In genomic region chr21:28385845-28386244, GRCh38 we compare ENCODE assay signal across 25 cellular contexts.
"Had no signal": no experiment of that assay in that cellular context is flagged by ENCODE, and none has a peak within 500 bp of the region (broad histone marks: within the 10 kb centered on the region; RNA-seq: fewer than 3 reads in every experiment).

No MANE protein-coding gene starts in this region.

- H3K27me3 ChIP-seq: stomach, suprapubic skin, testis, thyroid gland, tibial artery, transverse colon, upper lobe of left lung, upper lobe of right lung, uterus, vagina had no signal

- H3K9me3 ChIP-seq: stomach, suprapubic skin, testis, thoracic aorta, thyroid gland, tibial artery, transverse colon, upper lobe of left lung, upper lobe of right lung, uterus, vagina had no signal

- DNase-seq: stimulated activated CD4-positive, alpha-beta T cell treated with anti-CD3 and anti-CD28 coated beads, Interleukin-2, amount 100 ng/mL, for 48 hours; stimulated activated CD4-positive, alpha-beta T cell treated with anti-CD3 and anti-CD28 coated beads, Interleukin-4, amount 100 ng/mL, for 1 hour; stimulated activated CD4-positive, alpha-beta T cell treated with anti-CD3 and anti-CD28 coated beads, Interleukin-4, amount 100 ng/mL, for 24 hours; stimulated activated CD4-positive, alpha-beta T cell treated with anti-CD3 and anti-CD28 coated beads, Interleukin-4, amount 100 ng/mL, for 4 hours; stimulated activated CD8-positive, alpha-beta memory T cell treated with anti-CD3 and anti-CD28 coated beads, Interleukin-4, amount 100 ng/mL, for 48 hours; stimulated activated naive B cell treated with anti-CD40 and anti-IgM and Interleukin-4, amounts not matched to agents 10 μg/mL and 1 μg/mL and 100 μg/mL, for 72 hours; stimulated activated naive CD4-positive, alpha-beta T cell; stimulated activated naive CD4-positive, alpha-beta T cell treated with Interleukin-2 at 50 U/mL for 16 hours; stimulated activated naive CD8-positive, alpha-beta T cell treated with anti-CD3 and anti-CD28 coated beads, Interleukin-15, amount 100 ng/mL, for 72 hours; stimulated activated naive CD8-positive, alpha-beta T cell treated with anti-CD3 and anti-CD28 coated beads, Interleukin-15, Interleukin-2, amounts not matched to agents 100 U/mL and 50 U/mL, for 24 hours; stomach; substantia nigra; testis; thyroid gland; tibial artery; transverse colon; trophoblast cell; upper lobe of left lung; upper lobe of right lung; uterus had no signal

- H3K36me3 ChIP-seq: stomach, suprapubic skin, thoracic aorta, thyroid gland, tibial artery, transverse colon, upper lobe of left lung, upper lobe of right lung, uterus, vagina had no signal

- H3K4me3 ChIP-seq: stomach, suprapubic skin, testis, thoracic aorta, thyroid gland, tibial artery, transverse colon, upper lobe of left lung, upper lobe of right lung, uterus, vagina had no signal

- H3K4me1 ChIP-seq: stomach, suprapubic skin, testis, thyroid gland, tibial artery, transverse colon, upper lobe of left lung, upper lobe of right lung, uterus, vagina had no signal

- ATAC-seq: stimulated activated effector memory CD8-positive, alpha-beta T cell treated with anti-CD3 and anti-CD28 coated beads, Interleukin-12 subunit alpha, Interleukin-12 subunit beta, amount 100 ng/mL, for 72 hours; stimulated activated memory B cell treated with anti-CD40 and anti-IgM and Interleukin-4, amounts not matched to agents 10 μg/mL and 1 μg/mL and 100 μg/mL, for 72 hours; stimulated activated naive B cell treated with anti-CD40 and anti-IgM and Interleukin-4, amounts not matched to agents 10 μg/mL and 1 μg/mL and 100 μg/mL, for 72 hours; stimulated activated naive CD8-positive, alpha-beta T cell treated with anti-CD3 and anti-CD28 coated beads, Interleukin-15, amount 100 ng/mL, for 72 hours; stimulated activated naive CD8-positive, alpha-beta T cell treated with anti-CD3 and anti-CD28 coated beads, Interleukin-15, Interleukin-2, amounts not matched to agents 100 U/mL and 50 U/mL, for 24 hours; upper lobe of right lung had no signal

- H3K27ac ChIP-seq: stomach, suprapubic skin, testis, thoracic aorta, thyroid gland, tibial artery, transverse colon, upper lobe of left lung, upper lobe of right lung, uterus, vagina had no signal
